ENCODE assay signal across 2 cellular contexts in the genomic region with DNA sequence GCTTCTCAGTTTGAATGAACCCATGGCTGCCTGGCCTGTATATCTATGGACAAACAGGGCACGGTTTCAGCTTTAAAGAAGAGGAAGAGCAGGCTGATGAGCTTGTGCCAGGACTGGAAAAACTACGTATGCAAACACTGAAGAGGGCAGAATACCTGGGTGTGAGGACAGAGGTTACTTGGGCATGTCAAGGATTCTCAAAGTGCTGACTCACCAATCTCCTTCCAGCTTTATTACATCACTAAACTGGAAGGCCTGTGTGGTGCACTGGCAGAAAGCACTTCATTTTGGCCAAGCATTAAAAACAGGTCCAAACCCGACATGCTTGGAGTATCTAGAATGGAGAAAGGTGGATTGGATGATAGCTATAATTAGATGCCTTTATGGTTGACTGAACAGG.
TF ChIP-seq lines count a peak whose summit lies in the region.

No MANE protein-coding gene starts in this region.

TF ChIP-seq in A549, 52 proteins besides CTCF, POLR2A, EP300 and RAD21 (continued from another document):
- TF ChIP-seq, protein P1, sequence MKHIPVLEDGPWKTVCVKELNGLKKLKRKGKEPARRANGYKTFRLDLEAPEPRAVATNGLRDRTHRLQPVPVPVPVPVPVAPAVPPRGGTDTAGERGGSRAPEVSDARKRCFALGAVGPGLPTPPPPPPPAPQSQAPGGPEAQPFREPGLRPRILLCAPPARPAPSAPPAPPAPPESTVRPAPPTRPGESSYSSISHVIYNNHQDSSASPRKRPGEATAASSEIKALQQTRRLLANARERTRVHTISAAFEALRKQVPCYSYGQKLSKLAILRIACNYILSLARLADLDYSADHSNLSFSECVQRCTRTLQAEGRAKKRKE (CRISPR knock-in tag; IDR thresholded peaks at IDR 0.05; ENCODE audit: low read depth), result no peak
- TF ChIP-seq MAFK (IDR thresholded peaks at IDR 0.05; ENCODE audit: partially characterized antibody) (peak; percentile 95), PHF8 (IDR thresholded peaks at IDR 0.05; ENCODE audit: borderline replicate concordance, low read depth) (no peak)

TF ChIP-seq in K562, 482 proteins besides CTCF, POLR2A, EP300 and RAD21 (continued from another document):
- TF ChIP-seq JUND (IDR thresholded peaks at IDR 0.05; ENCODE audit: borderline replicate concordance, low read depth, low read length), result peak; percentile 38; the same call in 1 of the 2 replicates
- TF ChIP-seq JUND (tag; IDR thresholded peaks at IDR 0.05; ENCODE audit: borderline replicate concordance, low read depth, low read length), result peak; percentile 44; the same call in 1 of the 3 replicates
- no peak for TF ChIP-seq STAG1 (CRISPR knock-in tag; IDR thresholded peaks at IDR 0.05; ENCODE audit: borderline replicate concordance)
- TF ChIP-seq C11orf30 (IDR thresholded peaks at IDR 0.05; ENCODE audit: low read depth), result peak; percentile 97
- TF ChIP-seq MAFK (IDR thresholded peaks at IDR 0.05; ENCODE audit: low read length), result peak; percentile 93
- TF ChIP-seq, protein P2, sequence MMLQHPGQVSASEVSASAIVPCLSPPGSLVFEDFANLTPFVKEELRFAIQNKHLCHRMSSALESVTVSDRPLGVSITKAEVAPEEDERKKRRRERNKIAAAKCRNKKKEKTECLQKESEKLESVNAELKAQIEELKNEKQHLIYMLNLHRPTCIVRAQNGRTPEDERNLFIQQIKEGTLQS (IDR thresholded peaks at IDR 0.05), result peak; percentile 76
- TF ChIP-seq, protein P2 (CRISPR knock-in tag; conservative IDR thresholded peaks at IDR 0.05), result no peak
- TF ChIP-seq RCOR1 (IDR thresholded peaks at IDR 0.05; ENCODE audit: borderline replicate concordance in 1 of 2, low read depth in 2 of 2, low read length in 2 of 2), result 0 out of 4 replicates have a peak, but pooled peaks of 1 of the 2 experiments have one; percentile 35
- 0 out of 2 replicates have a peak, but pooled peaks have one; percentile 21 for TF ChIP-seq JUN (IDR thresholded peaks at IDR 0.05; ENCODE audit: borderline replicate concordance, low read depth, low read length)
- no peak for TF ChIP-seq JUN (CRISPR knock-in tag; IDR thresholded peaks at IDR 0.05; ENCODE audit: borderline replicate concordance)
- TF ChIP-seq MAFF (IDR thresholded peaks at IDR 0.05; ENCODE audit: low read length), result peak; percentile 89
- peak; percentile 65; the same call in 1 of the 2 replicates for TF ChIP-seq ZNF24 (IDR thresholded peaks at IDR 0.05)
- TF ChIP-seq ZNF431 (CRISPR knock-in tag; IDR thresholded peaks at IDR 0.05), result no peak
- no peak for TF ChIP-seq NCOA6 (IDR thresholded peaks at IDR 0.05)
- no peak for TF ChIP-seq CEBPG (CRISPR knock-in tag; IDR thresholded peaks at IDR 0.05)
- TF ChIP-seq CEBPG (tag; conservative IDR thresholded peaks at IDR 0.05 in 1 of 2, IDR thresholded peaks at IDR 0.05 in 1 of 2), result peak; percentile 7 to 41; a peak in 1 of 4 replicates
- peak; percentile 96 for TF ChIP-seq MAFG (tag; conservative IDR thresholded peaks at IDR 0.05)
- TF ChIP-seq NFE2 (IDR thresholded peaks at IDR 0.05; ENCODE audit: low read depth), result peak; percentile 86
- TF ChIP-seq, protein P3, sequence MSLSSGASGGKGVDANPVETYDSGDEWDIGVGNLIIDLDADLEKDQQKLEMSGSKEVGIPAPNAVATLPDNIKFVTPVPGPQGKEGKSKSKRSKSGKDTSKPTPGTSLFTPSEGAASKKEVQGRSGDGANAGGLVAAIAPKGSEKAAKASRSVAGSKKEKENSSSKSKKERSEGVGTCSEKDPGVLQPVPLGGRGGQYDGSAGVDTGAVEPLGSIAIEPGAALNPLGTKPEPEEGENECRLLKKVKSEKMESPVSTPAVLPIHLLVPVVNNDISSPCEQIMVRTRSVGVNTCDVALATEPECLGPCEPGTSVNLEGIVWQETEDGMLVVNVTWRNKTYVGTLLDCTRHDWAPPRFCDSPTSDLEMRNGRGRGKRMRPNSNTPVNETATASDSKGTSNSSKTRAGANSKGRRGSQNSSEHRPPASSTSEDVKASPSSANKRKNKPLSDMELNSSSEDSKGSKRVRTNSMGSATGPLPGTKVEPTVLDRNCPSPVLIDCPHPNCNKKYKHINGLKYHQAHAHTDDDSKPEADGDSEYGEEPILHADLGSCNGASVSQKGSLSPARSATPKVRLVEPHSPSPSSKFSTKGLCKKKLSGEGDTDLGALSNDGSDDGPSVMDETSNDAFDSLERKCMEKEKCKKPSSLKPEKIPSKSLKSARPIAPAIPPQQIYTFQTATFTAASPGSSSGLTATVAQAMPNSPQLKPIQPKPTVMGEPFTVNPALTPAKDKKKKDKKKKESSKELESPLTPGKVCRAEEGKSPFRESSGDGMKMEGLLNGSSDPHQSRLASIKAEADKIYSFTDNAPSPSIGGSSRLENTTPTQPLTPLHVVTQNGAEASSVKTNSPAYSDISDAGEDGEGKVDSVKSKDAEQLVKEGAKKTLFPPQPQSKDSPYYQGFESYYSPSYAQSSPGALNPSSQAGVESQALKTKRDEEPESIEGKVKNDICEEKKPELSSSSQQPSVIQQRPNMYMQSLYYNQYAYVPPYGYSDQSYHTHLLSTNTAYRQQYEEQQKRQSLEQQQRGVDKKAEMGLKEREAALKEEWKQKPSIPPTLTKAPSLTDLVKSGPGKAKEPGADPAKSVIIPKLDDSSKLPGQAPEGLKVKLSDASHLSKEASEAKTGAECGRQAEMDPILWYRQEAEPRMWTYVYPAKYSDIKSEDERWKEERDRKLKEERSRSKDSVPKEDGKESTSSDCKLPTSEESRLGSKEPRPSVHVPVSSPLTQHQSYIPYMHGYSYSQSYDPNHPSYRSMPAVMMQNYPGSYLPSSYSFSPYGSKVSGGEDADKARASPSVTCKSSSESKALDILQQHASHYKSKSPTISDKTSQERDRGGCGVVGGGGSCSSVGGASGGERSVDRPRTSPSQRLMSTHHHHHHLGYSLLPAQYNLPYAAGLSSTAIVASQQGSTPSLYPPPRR (CRISPR knock-in tag; IDR thresholded peaks at IDR 0.05; ENCODE audit: borderline replicate concordance), result no peak
TF ChIP-seq in K562: peak in this region for 14.
